Comparison of ENCODE assay signal across 1 cellular context in genomic region chr4:168919706-168920324, GRCh38.
TF ChIP-seq lines count a peak whose summit lies in the region.

No MANE protein-coding gene starts in this region.

TF ChIP-seq in GM23338, 12 proteins besides CTCF, POLR2A, EP300 and RAD21 (continued from another document):
- no peak for TF ChIP-seq ZNF462 (CRISPR knock-in tag; IDR thresholded peaks at IDR 0.05)
- no peak for TF ChIP-seq ETS1 (IDR thresholded peaks at IDR 0.05)
- no peak for TF ChIP-seq JUNB (IDR thresholded peaks at IDR 0.05; ENCODE audit: unreplicated experiment)
- no peak for TF ChIP-seq REST (IDR thresholded peaks at IDR 0.05; ENCODE audit: unreplicated experiment)
- no peak for TF ChIP-seq POLR2AphosphoS5 (IDR thresholded peaks at IDR 0.05; ENCODE audit: low read depth)
- no peak for TF ChIP-seq NANOG (IDR thresholded peaks at IDR 0.05; ENCODE audit: borderline replicate concordance)
- no peak for TF ChIP-seq ZNF331 (CRISPR knock-in tag; IDR thresholded peaks at IDR 0.05; ENCODE audit: low read depth)
- no peak for TF ChIP-seq EZH2phosphoT487 (IDR thresholded peaks at IDR 0.05; ENCODE audit: unreplicated experiment)
- TF ChIP-seq EZH2 (IDR thresholded peaks at IDR 0.05; ENCODE audit: low read depth, unreplicated experiment) = no peak
- TF ChIP-seq CREB1 (CRISPR knock-in tag; IDR thresholded peaks at IDR 0.05; ENCODE audit: low read depth) = no peak
- no peak for TF ChIP-seq STAT1 (IDR thresholded peaks at IDR 0.05; ENCODE audit: unreplicated experiment)
